6 cellular contexts compared by ENCODE assay signal in genomic region chr1:22784317-22784716, GRCh38.
"Had no signal": no experiment of that assay in that cellular context is flagged by ENCODE, and none has a peak within 500 bp of the region (broad histone marks: within the 10 kb centered on the region; RNA-seq: fewer than 3 reads in every experiment).

No MANE protein-coding gene starts in this region.

- H3K4me3 ChIP-seq: K562 had no signal

- H3K27ac ChIP-seq: HL-60 had no signal

- ATAC-seq: HepG2, K562 had no signal

- DNase-seq: IMR-90, KBM-7 had no signal

- FAIRE-seq: HepG2, HTR-8/SVneo, K562 had no signal
